ENCODE assay signal across 12 cellular contexts in the genomic region with DNA sequence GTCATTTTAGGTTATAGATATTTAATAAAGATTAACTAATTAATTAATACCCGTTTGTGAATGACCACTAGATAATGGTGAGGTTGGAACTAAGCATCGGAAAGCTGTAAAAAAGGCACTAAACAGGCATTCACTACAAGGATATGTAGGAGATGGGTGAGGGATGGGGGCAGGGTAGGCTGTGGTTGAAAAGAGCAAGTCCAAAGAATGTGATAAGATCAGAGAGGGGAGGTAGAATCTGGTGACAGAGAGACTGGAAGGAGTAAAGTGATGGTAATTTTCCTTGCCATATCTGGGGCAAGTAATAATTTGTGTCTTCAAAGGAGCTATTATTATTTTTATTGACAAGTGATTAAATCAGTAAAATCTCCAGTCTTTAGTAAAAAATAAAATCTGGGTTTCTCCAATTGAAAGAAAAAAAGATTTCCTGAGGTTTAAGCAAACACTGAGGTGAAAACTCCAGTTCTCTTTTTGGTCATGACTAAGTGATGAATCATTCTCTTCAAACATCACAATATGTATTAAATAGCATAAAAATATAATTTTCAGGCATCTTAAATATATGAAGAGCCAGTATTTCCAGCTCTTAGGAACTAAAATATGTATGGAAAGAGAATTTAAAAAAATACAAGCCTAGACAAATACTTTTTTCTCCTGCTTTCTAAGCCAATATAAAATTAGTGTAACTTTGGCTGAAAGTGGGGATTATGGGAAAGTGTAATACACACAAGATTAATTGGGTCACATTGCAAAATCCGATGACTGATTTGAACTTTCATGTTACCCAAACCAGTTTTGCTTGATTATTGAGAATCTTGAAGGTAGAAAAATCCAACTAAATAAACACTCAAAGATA.
DNase-seq lines count a peak whose midpoint lies in the region; ATAC-seq and TF ChIP-seq lines count a peak whose summit lies in the region.
"Had no signal": no experiment of that assay in that cellular context is flagged by ENCODE, and none has a peak within 500 bp of the region (broad histone marks: within the 10 kb centered on the region; RNA-seq: fewer than 3 reads in every experiment).

No MANE protein-coding gene starts in this region.

- intact Hi-C loops in upper lobe of right lung (cut with DNase I): no loop called here
- intact Hi-C loops in activated T-helper 2 cell treated with anti-CD3 and anti-CD28 coated beads, Interferon-gamma antibody, Interleukin-2, Interleukin-4, amounts not matched to agents 10 μg/mL and 5 μg/mL and 100 μg/mL, durations not matched to agents 14 hours and 24 hours and 36 hours (cut with micrococcal nuclease): no loop called here
- intact Hi-C loops in stomach (cut with DNase I; ENCODE audit: low total_unique reads): no loop called here

- peak; percentile 4 for DNase-seq in activated naive CD8-positive, alpha-beta T cell treated with anti-CD3 and anti-CD28 coated beads, Interleukin-2, amount 50 U/mL, for 24 hours
- no peak for DNase-seq in activated naive CD8-positive, alpha-beta T cell treated with anti-CD3 and anti-CD28 coated beads for 36 hours
- peak; percentile 24 to 59 for DNase-seq in foreskin fibroblast
- DNase-seq in upper lobe of right lung: no peak
- no peak for DNase-seq in activated T-helper 2 cell treated with anti-CD3 and anti-CD28 coated beads, Interferon-gamma antibody, Interleukin-2, Interleukin-4, amounts not matched to agents 10 μg/mL and 5 μg/mL and 100 μg/mL, durations not matched to agents 14 hours and 24 hours and 36 hours (ENCODE audit: low spot score)
- DNase-seq in stomach: no peak
- DNase-seq in medulla oblongata (ENCODE audit: extremely low spot score): no peak
- DNase-seq: Kasumi-1, NCI-H526 treated with DMSO at 0.1 percent for 48 hours, retina had no signal

- H3K27me3 ChIP-seq in upper lobe of right lung (no peaks in the 10 kb centered on the region), stomach (no peaks in the 10 kb centered on the region)

- TF ChIP-seq CTCF in foreskin fibroblast (IDR thresholded peaks at IDR 0.05; ENCODE audit: low read depth, low read length) (no peak), upper lobe of right lung (IDR thresholded peaks at IDR 0.05) (no peak), stomach (IDR thresholded peaks at IDR 0.05) (no peak)

- WGBS in stomach, 5 donors: 50 to 75% (median 57%) methylated on average over 3 of the region's 3 CpGs

- H3K36me3 ChIP-seq in upper lobe of right lung: no peaks in the 10 kb centered on the region
- H3K36me3 ChIP-seq in stomach: no peaks in the 10 kb centered on the region

- H3K27me3 Mint-ChIP-seq in activated naive CD8-positive, alpha-beta T cell treated with anti-CD3 and anti-CD28 coated beads, Interleukin-2, amount 50 U/mL, for 24 hours: peaks cover 4% of the 10 kb centered on the region
- H3K27me3 Mint-ChIP-seq in activated naive CD8-positive, alpha-beta T cell treated with anti-CD3 and anti-CD28 coated beads for 36 hours: no peaks in the 10 kb centered on the region
- H3K27me3 Mint-ChIP-seq in activated T-helper 2 cell treated with anti-CD3 and anti-CD28 coated beads, Interferon-gamma antibody, Interleukin-2, Interleukin-4, amounts not matched to agents 10 μg/mL and 5 μg/mL and 100 μg/mL, durations not matched to agents 14 hours and 24 hours and 36 hours (ENCODE audit: low read depth): peaks cover 3% of the 10 kb centered on the region

- no peak for TF ChIP-seq POLR2A in stomach (IDR thresholded peaks at IDR 0.05)

- ATAC-seq in activated naive CD8-positive, alpha-beta T cell treated with anti-CD3 and anti-CD28 coated beads, Interleukin-2, amount 50 U/mL, for 24 hours: peak; percentile 63
- ATAC-seq in SK-N-SH treated with all-trans-retinoic acid at 6 μM for 48 hours: peak; percentile 39; the same call in 2 of the 3 replicates
- peak; percentile 47 for ATAC-seq in upper lobe of right lung

- peaks cover 6% of the 10 kb centered on the region for H3K4me1 Mint-ChIP-seq in activated naive CD8-positive, alpha-beta T cell treated with anti-CD3 and anti-CD28 coated beads, Interleukin-2, amount 50 U/mL, for 24 hours
- peaks cover 4% of the 10 kb centered on the region for H3K4me1 Mint-ChIP-seq in activated naive CD8-positive, alpha-beta T cell treated with anti-CD3 and anti-CD28 coated beads for 36 hours
- no peaks in the 10 kb centered on the region for H3K4me1 Mint-ChIP-seq in activated T-helper 2 cell treated with anti-CD3 and anti-CD28 coated beads, Interferon-gamma antibody, Interleukin-2, Interleukin-4, amounts not matched to agents 10 μg/mL and 5 μg/mL and 100 μg/mL, durations not matched to agents 14 hours and 24 hours and 36 hours (ENCODE audit: low read depth)

- no peak for TF ChIP-seq EP300 in stomach (IDR thresholded peaks at IDR 0.05)

- H3K4me1 ChIP-seq in upper lobe of right lung (peaks cover 8% of the 10 kb centered on the region), stomach (no peaks in the 10 kb centered on the region)

- H3K9me3 ChIP-seq in upper lobe of right lung: no peaks in the 10 kb centered on the region
- H3K9me3 ChIP-seq in stomach: peaks cover 0 to 15% (median 11%) of the 10 kb centered on the region in 4 donors

- no peak overlapping the region for H3K4me3 ChIP-seq in foreskin fibroblast (ENCODE audit: low read depth in 1 of 2, low read length in 2 of 2)
- H3K4me3 ChIP-seq in upper lobe of right lung: no peak overlapping the region
- no peak overlapping the region for H3K4me3 ChIP-seq in stomach

- no peak overlapping the region for H3K27ac Mint-ChIP-seq in activated naive CD8-positive, alpha-beta T cell treated with anti-CD3 and anti-CD28 coated beads, Interleukin-2, amount 50 U/mL, for 24 hours
- no peak overlapping the region for H3K27ac Mint-ChIP-seq in activated naive CD8-positive, alpha-beta T cell treated with anti-CD3 and anti-CD28 coated beads for 36 hours
- no peak overlapping the region for H3K27ac Mint-ChIP-seq in activated T-helper 2 cell treated with anti-CD3 and anti-CD28 coated beads, Interferon-gamma antibody, Interleukin-2, Interleukin-4, amounts not matched to agents 10 μg/mL and 5 μg/mL and 100 μg/mL, durations not matched to agents 14 hours and 24 hours and 36 hours
- H3K27ac Mint-ChIP-seq: mesothelial cell of epicardium had no signal

- H3K4me3 Mint-ChIP-seq in activated naive CD8-positive, alpha-beta T cell treated with anti-CD3 and anti-CD28 coated beads, Interleukin-2, amount 50 U/mL, for 24 hours: no peak overlapping the region
- H3K4me3 Mint-ChIP-seq in activated naive CD8-positive, alpha-beta T cell treated with anti-CD3 and anti-CD28 coated beads for 36 hours: no peak overlapping the region
- H3K4me3 Mint-ChIP-seq in activated T-helper 2 cell treated with anti-CD3 and anti-CD28 coated beads, Interferon-gamma antibody, Interleukin-2, Interleukin-4, amounts not matched to agents 10 μg/mL and 5 μg/mL and 100 μg/mL, durations not matched to agents 14 hours and 24 hours and 36 hours (ENCODE audit: low read depth): no peak overlapping the region
- H3K4me3 Mint-ChIP-seq: mesothelial cell of epicardium had no signal

- peaks cover 7% of the 10 kb centered on the region for H3K36me3 Mint-ChIP-seq in activated naive CD8-positive, alpha-beta T cell treated with anti-CD3 and anti-CD28 coated beads, Interleukin-2, amount 50 U/mL, for 24 hours (ENCODE audit: low read depth)
- no peaks in the 10 kb centered on the region for H3K36me3 Mint-ChIP-seq in activated naive CD8-positive, alpha-beta T cell treated with anti-CD3 and anti-CD28 coated beads for 36 hours
- H3K36me3 Mint-ChIP-seq in activated T-helper 2 cell treated with anti-CD3 and anti-CD28 coated beads, Interferon-gamma antibody, Interleukin-2, Interleukin-4, amounts not matched to agents 10 μg/mL and 5 μg/mL and 100 μg/mL, durations not matched to agents 14 hours and 24 hours and 36 hours (ENCODE audit: low read depth): no peaks in the 10 kb centered on the region

- H3K9me3 Mint-ChIP-seq in activated naive CD8-positive, alpha-beta T cell treated with anti-CD3 and anti-CD28 coated beads, Interleukin-2, amount 50 U/mL, for 24 hours: peaks cover 7% of the 10 kb centered on the region
- H3K9me3 Mint-ChIP-seq in activated naive CD8-positive, alpha-beta T cell treated with anti-CD3 and anti-CD28 coated beads for 36 hours: peaks cover 11% of the 10 kb centered on the region
- H3K9me3 Mint-ChIP-seq in activated T-helper 2 cell treated with anti-CD3 and anti-CD28 coated beads, Interferon-gamma antibody, Interleukin-2, Interleukin-4, amounts not matched to agents 10 μg/mL and 5 μg/mL and 100 μg/mL, durations not matched to agents 14 hours and 24 hours and 36 hours: peaks cover 17% of the 10 kb centered on the region

- no peak overlapping the region for H3K27ac ChIP-seq in upper lobe of right lung
- no peak overlapping the region for H3K27ac ChIP-seq in stomach

TF ChIP-seq in SK-N-SH treated with all-trans-retinoic acid at 6 μM for 48 hours, 23 proteins besides CTCF, POLR2A, EP300 and RAD21 (continues in another document):
- TF ChIP-seq TCF4 (CRISPR knock-in tag; IDR thresholded peaks at IDR 0.05; ENCODE audit: borderline replicate concordance) (no peak), ESRRG (CRISPR knock-in tag; IDR thresholded peaks at IDR 0.05) (no peak), ZNF565 (CRISPR knock-in tag; conservative IDR thresholded peaks at IDR 0.05; ENCODE audit: low read depth) (no peak), SNAI2 (CRISPR knock-in tag; IDR thresholded peaks at IDR 0.05) (no peak), CSDC2 (CRISPR knock-in tag; IDR thresholded peaks at IDR 0.05) (no peak), ZNF8 (CRISPR knock-in tag; IDR thresholded peaks at IDR 0.05) (no peak), ISL1 (CRISPR knock-in tag; IDR thresholded peaks at IDR 0.05) (no peak)
- TF ChIP-seq, protein P1, sequence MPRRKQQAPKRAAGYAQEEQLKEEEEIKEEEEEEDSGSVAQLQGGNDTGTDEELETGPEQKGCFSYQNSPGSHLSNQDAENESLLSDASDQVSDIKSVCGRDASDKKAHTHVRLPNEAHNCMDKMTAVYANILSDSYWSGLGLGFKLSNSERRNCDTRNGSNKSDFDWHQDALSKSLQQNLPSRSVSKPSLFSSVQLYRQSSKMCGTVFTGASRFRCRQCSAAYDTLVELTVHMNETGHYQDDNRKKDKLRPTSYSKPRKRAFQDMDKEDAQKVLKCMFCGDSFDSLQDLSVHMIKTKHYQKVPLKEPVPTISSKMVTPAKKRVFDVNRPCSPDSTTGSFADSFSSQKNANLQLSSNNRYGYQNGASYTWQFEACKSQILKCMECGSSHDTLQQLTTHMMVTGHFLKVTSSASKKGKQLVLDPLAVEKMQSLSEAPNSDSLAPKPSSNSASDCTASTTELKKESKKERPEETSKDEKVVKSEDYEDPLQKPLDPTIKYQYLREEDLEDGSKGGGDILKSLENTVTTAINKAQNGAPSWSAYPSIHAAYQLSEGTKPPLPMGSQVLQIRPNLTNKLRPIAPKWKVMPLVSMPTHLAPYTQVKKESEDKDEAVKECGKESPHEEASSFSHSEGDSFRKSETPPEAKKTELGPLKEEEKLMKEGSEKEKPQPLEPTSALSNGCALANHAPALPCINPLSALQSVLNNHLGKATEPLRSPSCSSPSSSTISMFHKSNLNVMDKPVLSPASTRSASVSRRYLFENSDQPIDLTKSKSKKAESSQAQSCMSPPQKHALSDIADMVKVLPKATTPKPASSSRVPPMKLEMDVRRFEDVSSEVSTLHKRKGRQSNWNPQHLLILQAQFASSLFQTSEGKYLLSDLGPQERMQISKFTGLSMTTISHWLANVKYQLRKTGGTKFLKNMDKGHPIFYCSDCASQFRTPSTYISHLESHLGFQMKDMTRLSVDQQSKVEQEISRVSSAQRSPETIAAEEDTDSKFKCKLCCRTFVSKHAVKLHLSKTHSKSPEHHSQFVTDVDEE (CRISPR knock-in tag; IDR thresholded peaks at IDR 0.05): no peak

Comparison
In these comparisons a context has a peak if more than half of its experiments do, and no peak if none do; other contexts are left out.
1. DNase-seq: peak in activated naive CD8-positive, alpha-beta T cell treated with anti-CD3 and anti-CD28 coated beads, Interleukin-2, amount 50 U/mL, for 24 hours (single experiment) and foreskin fibroblast (2 of 2); none in activated naive CD8-positive, alpha-beta T cell treated with anti-CD3 and anti-CD28 coated beads for 36 hours (single experiment), upper lobe of right lung (single experiment), activated T-helper 2 cell treated with anti-CD3 and anti-CD28 coated beads, Interferon-gamma antibody, Interleukin-2, Interleukin-4, amounts not matched to agents 10 μg/mL and 5 μg/mL and 100 μg/mL, durations not matched to agents 14 hours and 24 hours and 36 hours (single experiment), stomach (single experiment) and medulla oblongata (single experiment).
2. Peak in every context shown above with its lines, with median percentiles within 50 percentile points of each other: ATAC-seq.